In genomic region chr12:104058796-104059195, GRCh38 we compare ENCODE assay signal across 23 cellular contexts.
"Had no signal": no experiment of that assay in that cellular context is flagged by ENCODE, and none has a peak within 500 bp of the region (broad histone marks: within the 10 kb centered on the region; RNA-seq: fewer than 3 reads in every experiment).

No MANE protein-coding gene starts in this region.

- H3K36me3 ChIP-seq: gastrocnemius medialis, neutrophil, pancreas, right atrium auricular region, upper lobe of right lung had no signal

- ATAC-seq: gastrocnemius medialis; left cardiac atrium; natural killer cell treated with Interleukin-12 subunit alpha and Interleukin-12 subunit beta and Interleukin-15 and Interleukin-18, amount 100 ng/mL, for 72 hours; pancreas; psoas muscle; stimulated activated naive CD8-positive, alpha-beta T cell treated with anti-CD3 and anti-CD28 coated beads, Interleukin-15, Interleukin-2, amounts not matched to agents 100 U/mL and 50 U/mL, for 24 hours; upper lobe of right lung had no signal

- H3K9me3 Mint-ChIP-seq: activated naive CD8-positive, alpha-beta T cell treated with anti-CD3 and anti-CD28 coated beads for 36 hours; natural killer cell treated with Interleukin-12 subunit alpha and Interleukin-12 subunit beta and Interleukin-15 and Interleukin-18, amount 100 ng/mL, for 72 hours; T-helper 1 cell treated with Interleukin-12 subunit alpha and Interleukin-12 subunit beta and Interleukin-4 antibody, amounts not matched to agents 30 μg/mL and 1 μg/mL, for 36 hours had no signal

- H3K27ac Mint-ChIP-seq: activated naive CD8-positive, alpha-beta T cell treated with anti-CD3 and anti-CD28 coated beads for 36 hours; memory B cell; natural killer cell treated with Interleukin-12 subunit alpha and Interleukin-12 subunit beta and Interleukin-15 and Interleukin-18, amount 100 ng/mL, for 72 hours; T-helper 1 cell treated with Interleukin-12 subunit alpha and Interleukin-12 subunit beta and Interleukin-4 antibody, amounts not matched to agents 30 μg/mL and 1 μg/mL, for 36 hours had no signal

- H3K36me3 Mint-ChIP-seq: activated naive CD8-positive, alpha-beta T cell treated with anti-CD3 and anti-CD28 coated beads for 36 hours; natural killer cell treated with Interleukin-12 subunit alpha and Interleukin-12 subunit beta and Interleukin-15 and Interleukin-18, amount 100 ng/mL, for 72 hours had no signal

- H3K27me3 ChIP-seq: gastrocnemius medialis, pancreas, right atrium auricular region, upper lobe of right lung had no signal

- H3K4me3 Mint-ChIP-seq: activated naive CD8-positive, alpha-beta T cell treated with anti-CD3 and anti-CD28 coated beads for 36 hours; memory B cell; natural killer cell treated with Interleukin-12 subunit alpha and Interleukin-12 subunit beta and Interleukin-15 and Interleukin-18, amount 100 ng/mL, for 72 hours; T-helper 1 cell treated with Interleukin-12 subunit alpha and Interleukin-12 subunit beta and Interleukin-4 antibody, amounts not matched to agents 30 μg/mL and 1 μg/mL, for 36 hours had no signal

- DNase-seq: activated CD4-positive, alpha-beta T cell treated with anti-CD3 and anti-CD28 coated beads for 4 hours; activated CD4-positive, alpha-beta T cell treated with anti-CD3 and anti-CD28 coated beads, Interleukin-2, amount 50 U/mL, for 48 hours; activated CD4-positive, CD25-positive, alpha-beta regulatory T cell; activated CD8-positive, alpha-beta memory T cell treated with anti-CD3 and anti-CD28 coated beads, Interleukin-2, amount 50 U/mL, for 48 hours; activated naive CD4-positive, alpha-beta T cell treated with Interleukin-2 at 50 U/mL for 16 hours; activated naive CD8-positive, alpha-beta T cell treated with anti-CD3 and anti-CD28 coated beads for 36 hours; activated T-cell treated with anti-CD3 and anti-CD28 coated beads, Interleukin-2, amount 50 U/mL, for 48 hours; amniotic stem cell; effector CD4-positive, alpha-beta T cell; gastrocnemius medialis; hippocampal formation; left cardiac atrium; pancreas; psoas muscle; stimulated activated CD4-positive, alpha-beta T cell treated with anti-CD3 and anti-CD28 coated beads, Interleukin-4, amount 100 ng/mL, for 24 hours; stimulated activated naive CD8-positive, alpha-beta T cell treated with anti-CD3 and anti-CD28 coated beads, Interleukin-15, Interleukin-2, amounts not matched to agents 100 U/mL and 50 U/mL, for 24 hours; T1000; upper lobe of right lung had no signal

- H3K27ac ChIP-seq: gastrocnemius medialis, neutrophil, pancreas, psoas muscle, right atrium auricular region, upper lobe of right lung had no signal

- H3K9me3 ChIP-seq: gastrocnemius medialis, neutrophil, pancreas, psoas muscle, right atrium auricular region, upper lobe of right lung had no signal

- H3K4me3 ChIP-seq: gastrocnemius medialis, pancreas, psoas muscle, right atrium auricular region, upper lobe of right lung had no signal
